Comparison of ENCODE assay signal across 23 cellular contexts in genomic region chr10:102904337-102904736, GRCh38.
"Had no signal": no experiment of that assay in that cellular context is flagged by ENCODE, and none has a peak within 500 bp of the region (broad histone marks: within the 10 kb centered on the region; RNA-seq: fewer than 3 reads in every experiment).

No MANE protein-coding gene starts in this region.

- DNase-seq: cortex of kidney; effector memory CD8-positive, alpha-beta T cell; erythroblast; esophagus squamous epithelium; foreskin melanocyte; hypothalamus; immature natural killer cell; islet precursor cell; kidney glomerular epithelial cell; mesenchymal stem cell; midbrain; naive thymus-derived CD8-positive, alpha-beta T cell; nephron progenitor cell; nucleus accumbens; stimulated activated CD4-positive, alpha-beta T cell treated with anti-CD3 and anti-CD28 coated beads, Interleukin-2, amount 100 ng/mL, for 24 hours; stimulated activated CD4-positive, alpha-beta T cell treated with anti-CD3 and anti-CD28 coated beads, Interleukin-4, amount 100 ng/mL, for 24 hours; stimulated activated naive CD4-positive, alpha-beta T cell treated with Interleukin-2 at 50 U/mL for 16 hours; stomach; tibial artery had no signal

- H3K27ac ChIP-seq: esophagus squamous epithelium, prostate gland, right atrium auricular region, stomach, tibial artery had no signal

- H3K4me1 ChIP-seq: esophagus squamous epithelium, prostate gland, right atrium auricular region, stomach, tibial artery had no signal

- H3K9me3 ChIP-seq: esophagus squamous epithelium, prostate gland, right atrium auricular region, stomach, tibial artery had no signal

- ATAC-seq: effector memory CD8-positive, alpha-beta T cell; naive thymus-derived CD8-positive, alpha-beta T cell; sciatic nerve; stimulated activated effector memory CD8-positive, alpha-beta T cell treated with anti-CD3 and anti-CD28 coated beads, Interleukin-12 subunit alpha, Interleukin-12 subunit beta, amount 100 ng/mL, for 72 hours had no signal

- H3K27me3 ChIP-seq: esophagus squamous epithelium, right atrium auricular region, stomach, tibial artery had no signal

- H3K4me3 ChIP-seq: esophagus squamous epithelium, prostate gland, right atrium auricular region, stomach, tibial artery had no signal

- H3K36me3 ChIP-seq: esophagus squamous epithelium, prostate gland, right atrium auricular region, tibial artery had no signal
